Comparison of ENCODE assay signal across 28 cellular contexts in the genomic region with DNA sequence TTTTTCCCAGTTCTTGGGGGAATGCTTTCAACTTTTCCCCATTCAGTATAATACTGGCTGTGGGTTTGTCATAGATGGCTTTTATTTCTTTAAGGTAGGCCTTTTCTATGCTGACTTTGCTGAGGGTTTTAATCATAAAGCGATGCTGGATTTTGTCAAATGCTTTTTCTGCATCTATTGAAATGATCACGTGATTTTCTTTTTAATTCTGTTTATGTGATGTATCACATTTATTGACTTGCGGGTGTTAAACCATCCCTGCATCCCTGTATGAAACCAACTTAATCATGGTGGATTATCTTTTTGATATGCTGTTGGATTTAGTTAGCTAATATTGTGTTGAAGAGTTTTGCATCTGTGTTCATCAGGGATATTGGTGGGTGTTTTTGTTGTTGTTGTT.
"Had no signal": no experiment of that assay in that cellular context is flagged by ENCODE, and none has a peak within 500 bp of the region (broad histone marks: within the 10 kb centered on the region; RNA-seq: fewer than 3 reads in every experiment).

No MANE protein-coding gene starts in this region.

- H3K9me3 ChIP-seq: colonic mucosa, esophagus squamous epithelium, gastrocnemius medialis had no signal

- H3K4me3 ChIP-seq: colonic mucosa, coronary artery, dorsolateral prefrontal cortex, esophagus muscularis mucosa, esophagus squamous epithelium, gastrocnemius medialis, gastroesophageal sphincter, heart left ventricle, heart right ventricle had no signal

- ATAC-seq: effector memory CD8-positive, alpha-beta T cell; esophagus mucosa; foreskin keratinocyte; gastrocnemius medialis; gastroesophageal sphincter; heart left ventricle; heart right ventricle had no signal

- H3K4me1 ChIP-seq: colonic mucosa, esophagus muscularis mucosa, esophagus squamous epithelium, foreskin keratinocyte, gastrocnemius medialis, gastroesophageal sphincter, heart left ventricle, heart right ventricle had no signal

- H3K36me3 ChIP-seq: colonic mucosa, esophagus muscularis mucosa, esophagus squamous epithelium, gastrocnemius medialis, gastroesophageal sphincter, heart left ventricle, heart right ventricle had no signal

- H3K27me3 ChIP-seq: colonic mucosa, dorsolateral prefrontal cortex, esophagus muscularis mucosa, esophagus squamous epithelium, gastrocnemius medialis, gastroesophageal sphincter had no signal

- DNase-seq: colonic mucosa; cortex of kidney; dermis blood vessel endothelial cell; dorsolateral prefrontal cortex; effector CD4-positive, alpha-beta T cell; effector CD8-positive, alpha-beta T cell; effector memory CD4-positive, alpha-beta T cell; effector memory CD8-positive, alpha-beta T cell; endodermal cell; erythroblast; esophagus squamous epithelium; foreskin fibroblast; foreskin keratinocyte; foreskin melanocyte; gastrocnemius medialis; glutamatergic neuron; head of caudate nucleus; heart left ventricle; heart right ventricle had no signal

- H3K27ac ChIP-seq: colonic mucosa, coronary artery, dorsolateral prefrontal cortex, epithelial cell of prostate, esophagus muscularis mucosa, esophagus squamous epithelium, foreskin keratinocyte, gastrocnemius medialis, gastroesophageal sphincter, heart left ventricle, heart right ventricle had no signal

- FAIRE-seq: colon, endometrium, endothelial cell of umbilical vein, frontal cortex had no signal
